Comparison of ENCODE assay signal across 18 cellular contexts in the genomic region with DNA sequence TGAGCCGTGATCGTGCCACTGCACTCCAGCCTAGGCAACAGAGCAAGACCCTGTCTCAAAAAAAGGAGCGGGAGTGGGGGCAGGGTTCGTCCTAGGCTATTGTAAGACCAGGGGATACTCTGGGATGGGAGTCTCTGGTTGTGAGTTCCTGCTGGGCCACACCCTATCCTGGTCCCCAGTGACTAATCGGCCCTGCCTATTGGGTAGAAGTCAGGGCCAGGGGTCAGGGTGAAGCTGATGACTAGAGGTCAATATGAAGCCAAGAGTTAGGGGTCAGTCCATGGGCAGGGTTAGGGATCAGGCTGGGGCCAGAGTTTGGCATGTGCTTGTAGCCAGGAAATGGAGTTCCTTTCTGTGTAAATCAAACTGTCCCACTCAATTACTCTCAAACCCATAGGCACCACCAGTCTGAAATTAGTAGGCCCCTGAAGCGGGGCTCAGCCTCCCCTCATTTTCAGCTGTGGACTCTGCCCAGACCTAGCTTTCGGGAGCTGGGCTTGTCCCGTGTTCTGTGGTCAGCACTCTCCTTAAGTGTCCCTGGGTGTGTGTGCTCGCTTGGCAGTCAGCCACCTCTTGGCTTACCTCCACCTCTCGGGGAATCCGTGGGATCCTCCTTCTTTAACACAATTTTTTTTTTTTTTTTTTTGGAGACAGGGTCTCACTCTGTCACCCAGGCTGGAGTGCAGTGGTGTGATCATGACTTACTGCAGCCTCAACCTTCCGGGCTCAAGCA. TPM values are rescaled to one million over a fixed set of nuclear protein-coding genes. Genes with fewer than 3 reads are reported as not detected.
DNase-seq lines count a peak whose midpoint lies in the region; ATAC-seq and TF ChIP-seq lines count a peak whose summit lies in the region.
"Had no signal": no experiment of that assay in that cellular context is flagged by ENCODE, and none has a peak within 500 bp of the region (broad histone marks: within the 10 kb centered on the region; RNA-seq: fewer than 3 reads in every experiment).

No MANE protein-coding gene starts in this region.

- no peak for TF ChIP-seq RAD21 in liver (IDR thresholded peaks at IDR 0.05)

- no peaks in the 10 kb centered on the region for H3K36me3 ChIP-seq in HEK293 (ENCODE audit: control insufficient read depth in 2 of 2, insufficient read depth in 1 of 2, low read length in 2 of 2)
- no peaks in the 10 kb centered on the region for H3K36me3 ChIP-seq in liver (ENCODE audit: control insufficient read depth in 4 of 4, insufficient read depth in 3 of 4, low read depth in 1 of 4, low read length in 3 of 4)
- no peaks in the 10 kb centered on the region for H3K36me3 ChIP-seq in stomach
- H3K36me3 ChIP-seq: brain microvascular endothelial cell, SJCRH30 had no signal

- H3K27ac Mint-ChIP-seq in glutamatergic neuron (ENCODE audit: unreplicated experiment), result no peak overlapping the region
- H3K27ac Mint-ChIP-seq: activated naive CD4-positive, alpha-beta T cell treated with anti-CD3 and anti-CD28 coated beads, Interleukin-2, amount 50 U/mL, for 24 hours; stimulated activated effector memory CD8-positive, alpha-beta T cell treated with anti-CD3 and anti-CD28 coated beads, Interleukin-12 subunit alpha, Interleukin-12 subunit beta, amount 100 ng/mL, for 72 hours had no signal

- peaks cover 3% of the 10 kb centered on the region for H3K9me3 Mint-ChIP-seq in glutamatergic neuron (ENCODE audit: unreplicated experiment)
- H3K9me3 Mint-ChIP-seq: activated naive CD4-positive, alpha-beta T cell treated with anti-CD3 and anti-CD28 coated beads, Interleukin-2, amount 50 U/mL, for 24 hours; stimulated activated effector memory CD8-positive, alpha-beta T cell treated with anti-CD3 and anti-CD28 coated beads, Interleukin-12 subunit alpha, Interleukin-12 subunit beta, amount 100 ng/mL, for 72 hours had no signal

- H3K27ac ChIP-seq in HEK293 (ENCODE audit: extremely low read depth, low read depth, low read length) (no peak overlapping the region), coronary artery (peak overlapping the region in 1 of 2 donors; percentile 69), liver (ENCODE audit: low read depth in 1 of 2, low read length in 2 of 2) (no peak overlapping the region), stomach (peak overlapping the region in 3 of 5 donors; percentile 20 to 61 (median 57))
- H3K27ac ChIP-seq: brain microvascular endothelial cell, SJCRH30 had no signal

- no peak overlapping the region for H3K9ac ChIP-seq in liver (ENCODE audit: low read depth in 1 of 2, low read length in 2 of 2)

- H3K4me1 ChIP-seq in HEK293 (ENCODE audit: control insufficient read depth, insufficient read depth, low read length) (peaks cover 10% of the 10 kb centered on the region; the same call in 1 of the 2 replicates), liver (ENCODE audit: control insufficient read depth in 4 of 4, insufficient read depth in 4 of 4, low read length in 3 of 4) (peaks cover 5 to 11% (median 7%) of the 10 kb centered on the region in 4 donors), stomach (peaks cover 0 to 18% (median 9%) of the 10 kb centered on the region in 4 donors)
- H3K4me1 ChIP-seq: SJCRH30 had no signal

- H3K36me3 Mint-ChIP-seq in glutamatergic neuron (ENCODE audit: unreplicated experiment), result no peaks in the 10 kb centered on the region
- H3K36me3 Mint-ChIP-seq: activated naive CD4-positive, alpha-beta T cell treated with anti-CD3 and anti-CD28 coated beads, Interleukin-2, amount 50 U/mL, for 24 hours; stimulated activated effector memory CD8-positive, alpha-beta T cell treated with anti-CD3 and anti-CD28 coated beads, Interleukin-12 subunit alpha, Interleukin-12 subunit beta, amount 100 ng/mL, for 72 hours had no signal

- TF ChIP-seq EP300 in stomach (IDR thresholded peaks at IDR 0.05), result no peak

- WGBS in liver, result 64% methylated on average over 12 of the region's 12 CpGs
- WGBS in stomach, 5 donors, result 46 to 53% (median 47%) methylated on average over 12 of the region's 12 CpGs

- DNase-seq in coronary artery (ENCODE audit: low spot score) (no peak), stomach (no peak), glutamatergic neuron (no peak), HPDE6-E6E7 (ENCODE audit: extremely low spot score) (no peak)
- DNase-seq: activated CD4-positive, alpha-beta T cell treated with anti-CD3 and anti-CD28 coated beads for 4 hours; AML-193; brain microvascular endothelial cell; effector CD8-positive, alpha-beta T cell; occipital lobe; SJCRH30; T-helper 9 cell had no signal

- no peak overlapping the region for H3K4me3 ChIP-seq in HEK293 (ENCODE audit: low read depth, low read length)
- peak overlapping the region; percentile 68 for H3K4me3 ChIP-seq in coronary artery
- H3K4me3 ChIP-seq in liver (ENCODE audit: low read depth in 1 of 3, low read length in 3 of 3), result no peak overlapping the region
- H3K4me3 ChIP-seq in stomach, result peak overlapping the region in 2 of 4 donors; percentile 36 to 39
- H3K4me3 ChIP-seq: SJCRH30 had no signal

- intact Hi-C loops in stomach (cut with DNase I; ENCODE audit: low total_unique reads), result no loop called here

- POLR2A ChIA-PET in HEK293 (lab: Yijun Ruan, JAX), result no interaction called here

- TF ChIP-seq POLR2A in stomach (IDR thresholded peaks at IDR 0.05), result no peak

- CTCF ChIA-PET in HEK293 (lab: Yijun Ruan, JAX), result interaction anchor here (0.5 to 4.9 kb wide), 3 partner anchors 18 to 59 kb away, joined by 3 to 23 read pairs (median 3); no protein-coding TSS in a partner anchor

- peaks cover 13% of the 10 kb centered on the region for H3K27me3 Mint-ChIP-seq in glutamatergic neuron (ENCODE audit: unreplicated experiment)

- TF ChIP-seq CTCF in HEK293 (tag by site-specific recombination; IDR thresholded peaks at IDR 0.05), result no peak
- no peak for TF ChIP-seq CTCF in coronary artery (IDR thresholded peaks at IDR 0.05)
- TF ChIP-seq CTCF in liver (IDR thresholded peaks at IDR 0.05; ENCODE audit: low read depth, low read length, missing input control), result no peak
- TF ChIP-seq CTCF in stomach (IDR thresholded peaks at IDR 0.05), result no peak
- no peak for TF ChIP-seq CTCF in glutamatergic neuron (IDR thresholded peaks at IDR 0.05; ENCODE audit: partially characterized antibody, unreplicated experiment)

- H3K4me3 Mint-ChIP-seq in glutamatergic neuron (ENCODE audit: unreplicated experiment), result no peak overlapping the region
- H3K4me3 Mint-ChIP-seq: activated naive CD4-positive, alpha-beta T cell treated with anti-CD3 and anti-CD28 coated beads, Interleukin-2, amount 50 U/mL, for 24 hours; stimulated activated effector memory CD8-positive, alpha-beta T cell treated with anti-CD3 and anti-CD28 coated beads, Interleukin-12 subunit alpha, Interleukin-12 subunit beta, amount 100 ng/mL, for 72 hours had no signal

- H3K27me3 ChIP-seq in liver (ENCODE audit: control insufficient read depth in 4 of 4, insufficient read depth in 4 of 4, low read length in 3 of 4), result peaks cover 0 to 4% (median 1%) of the 10 kb centered on the region in 4 donors
- peaks cover 0 to 42% (median 21%) of the 10 kb centered on the region in 3 donors for H3K27me3 ChIP-seq in stomach
- H3K27me3 ChIP-seq: SJCRH30 had no signal

- ATAC-seq in GM21367 (IDR thresholded peaks at IDR 0.05; ENCODE audit: unreplicated experiment), result no peak
- no peak for ATAC-seq in GM18498 (IDR thresholded peaks at IDR 0.05; ENCODE audit: unreplicated experiment)
- ATAC-seq: stimulated activated effector memory CD8-positive, alpha-beta T cell treated with anti-CD3 and anti-CD28 coated beads, Interleukin-12 subunit alpha, Interleukin-12 subunit beta, amount 100 ng/mL, for 72 hours had no signal

- H3K9me3 ChIP-seq in HEK293 (ENCODE audit: control insufficient read depth, insufficient read depth, low read depth, low read length) (no peaks in the 10 kb centered on the region), liver (ENCODE audit: control insufficient read depth in 4 of 4, low read length in 3 of 4) (no peaks in the 10 kb centered on the region), stomach (no peaks in the 10 kb centered on the region)
- H3K9me3 ChIP-seq: SJCRH30 had no signal

- peaks cover 6% of the 10 kb centered on the region for H3K4me1 Mint-ChIP-seq in glutamatergic neuron (ENCODE audit: low read depth, unreplicated experiment)
- H3K4me1 Mint-ChIP-seq: activated naive CD4-positive, alpha-beta T cell treated with anti-CD3 and anti-CD28 coated beads, Interleukin-2, amount 50 U/mL, for 24 hours had no signal

TF ChIP-seq in HEK293, 187 proteins besides CTCF, POLR2A, EP300 and RAD21 (continues in another document):
- no peak for TF ChIP-seq ZBTB17 (tag by site-specific recombination; IDR thresholded peaks at IDR 0.05)

TF ChIP-seq in liver, 16 proteins besides CTCF, POLR2A, EP300 and RAD21 (continues in another document):
- TF ChIP-seq, protein P1, sequence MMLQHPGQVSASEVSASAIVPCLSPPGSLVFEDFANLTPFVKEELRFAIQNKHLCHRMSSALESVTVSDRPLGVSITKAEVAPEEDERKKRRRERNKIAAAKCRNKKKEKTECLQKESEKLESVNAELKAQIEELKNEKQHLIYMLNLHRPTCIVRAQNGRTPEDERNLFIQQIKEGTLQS (IDR thresholded peaks at IDR 0.05), result no peak
- TF ChIP-seq NR2F2 (IDR thresholded peaks at IDR 0.05) (peak; percentile 97), RXRA (IDR thresholded peaks at IDR 0.05) (peak in 1 of 2 donors; percentile 13)

RNA-seq across cellular contexts. Expression of gene HSPA12B, which starts 1.8 kb away (rescaled TPM):
- total RNA-seq in liver, result 1 to 10 TPM in 1 of 2 donors, under 1 TPM in 1; 0.98 to 1.8 TPM
- under 1 TPM; 0.72 to 0.76 TPM for polyA plus RNA-seq in liver
- total RNA-seq in stomach, result 10 to 100 TPM in 1 of 5 donors, 1 to 10 TPM in 3, under 1 TPM in 1; 0.87 to 14.3 (median 6.1) TPM
- polyA plus RNA-seq in stomach, result 1 to 10 TPM; 3.0 to 5.3 (median 3.7) TPM
- 0.44 TPM for total RNA-seq in glutamatergic neuron (ENCODE audit: unreplicated experiment)
- total RNA-seq: SJCRH30 had no signal

RNA-seq across cellular contexts. Expression of gene SIGLEC1, which starts 21.9 kb away (rescaled TPM):
- total RNA-seq in liver (1 to 10 TPM; 6.7 to 7.5 TPM), stomach (10 to 100 TPM in 1 of 5 donors, 1 to 10 TPM in 4; 1.7 to 22.2 (median 4.5) TPM), glutamatergic neuron (ENCODE audit: unreplicated experiment) (not detected)
- polyA plus RNA-seq in liver (1 to 10 TPM; 2.3 to 7.8 TPM), stomach (1 to 10 TPM; 1.4 to 1.8 (median 1.5) TPM)

RNA-seq across cellular contexts. Expression of gene ADISSP, which starts 33.3 kb away (rescaled TPM):
- total RNA-seq in liver (10 to 100 TPM in 1 of 2 donors, 1 to 10 TPM in 1; 3.8 to 27.3 TPM), stomach (100 to 1,000 TPM in 1 of 5 donors, 10 to 100 TPM in 2, 1 to 10 TPM in 2; 5.9 to 136 (median 49.0) TPM), glutamatergic neuron (ENCODE audit: unreplicated experiment) (54.6 TPM)
- polyA plus RNA-seq in liver (10 to 100 TPM in 1 of 2 donors, 1 to 10 TPM in 1; 9.9 to 10.8 TPM), stomach (10 to 100 TPM; 14.4 to 32.6 (median 22.2) TPM)

RNA-seq across cellular contexts. Expression of gene SPEF1, which starts 47.0 kb away (rescaled TPM):
- total RNA-seq in liver, result not detected
- polyA plus RNA-seq in liver, result not detected
- not detected for total RNA-seq in stomach
- under 1 TPM in 2 of 3 donors, not detected in 1; 0.18 to 0.19 TPM for polyA plus RNA-seq in stomach
- total RNA-seq in glutamatergic neuron (ENCODE audit: unreplicated experiment), result 0.22 TPM
- total RNA-seq: mesenteric fat pad had no signal

RNA-seq across cellular contexts. Expression of gene CENPB, which starts 52.3 kb away (rescaled TPM):
- 10 to 100 TPM; 20.3 to 30.5 TPM for total RNA-seq in liver
- polyA plus RNA-seq in liver, result 10 to 100 TPM in 1 of 2 donors, 1 to 10 TPM in 1; 4.5 to 32.4 TPM
- total RNA-seq in stomach, result 100 to 1,000 TPM in 1 of 5 donors, 10 to 100 TPM in 4; 24.5 to 130 (median 68.3) TPM
- 10 to 100 TPM; 36.5 to 90.7 (median 79.6) TPM for polyA plus RNA-seq in stomach
- total RNA-seq in glutamatergic neuron (ENCODE audit: unreplicated experiment), result 47.1 TPM

Comparison
In these comparisons a context has a peak if more than half of its experiments do, and no peak if none do; other contexts are left out.
1. H3K27ac ChIP-seq: peak in stomach (3 of 5); none in HEK293 (single experiment) and liver (0 of 2).